Comparison of ENCODE assay signal across 1 cellular context in genomic region chr17:35498429-35499178, GRCh38.
TF ChIP-seq lines count a peak whose summit lies in the region.

No MANE protein-coding gene starts in this region.

TF ChIP-seq in GM23338, 12 proteins besides CTCF, POLR2A, EP300 and RAD21 (continued from another document):
- no peak for TF ChIP-seq ZNF462 (CRISPR knock-in tag; IDR thresholded peaks at IDR 0.05)
- TF ChIP-seq CREB1 (CRISPR knock-in tag; IDR thresholded peaks at IDR 0.05; ENCODE audit: low read depth) = no peak
- TF ChIP-seq EZH2 (IDR thresholded peaks at IDR 0.05; ENCODE audit: low read depth, unreplicated experiment) = peak; percentile 20
